Comparison of ENCODE assay signal across 10 cellular contexts in the genomic region with DNA sequence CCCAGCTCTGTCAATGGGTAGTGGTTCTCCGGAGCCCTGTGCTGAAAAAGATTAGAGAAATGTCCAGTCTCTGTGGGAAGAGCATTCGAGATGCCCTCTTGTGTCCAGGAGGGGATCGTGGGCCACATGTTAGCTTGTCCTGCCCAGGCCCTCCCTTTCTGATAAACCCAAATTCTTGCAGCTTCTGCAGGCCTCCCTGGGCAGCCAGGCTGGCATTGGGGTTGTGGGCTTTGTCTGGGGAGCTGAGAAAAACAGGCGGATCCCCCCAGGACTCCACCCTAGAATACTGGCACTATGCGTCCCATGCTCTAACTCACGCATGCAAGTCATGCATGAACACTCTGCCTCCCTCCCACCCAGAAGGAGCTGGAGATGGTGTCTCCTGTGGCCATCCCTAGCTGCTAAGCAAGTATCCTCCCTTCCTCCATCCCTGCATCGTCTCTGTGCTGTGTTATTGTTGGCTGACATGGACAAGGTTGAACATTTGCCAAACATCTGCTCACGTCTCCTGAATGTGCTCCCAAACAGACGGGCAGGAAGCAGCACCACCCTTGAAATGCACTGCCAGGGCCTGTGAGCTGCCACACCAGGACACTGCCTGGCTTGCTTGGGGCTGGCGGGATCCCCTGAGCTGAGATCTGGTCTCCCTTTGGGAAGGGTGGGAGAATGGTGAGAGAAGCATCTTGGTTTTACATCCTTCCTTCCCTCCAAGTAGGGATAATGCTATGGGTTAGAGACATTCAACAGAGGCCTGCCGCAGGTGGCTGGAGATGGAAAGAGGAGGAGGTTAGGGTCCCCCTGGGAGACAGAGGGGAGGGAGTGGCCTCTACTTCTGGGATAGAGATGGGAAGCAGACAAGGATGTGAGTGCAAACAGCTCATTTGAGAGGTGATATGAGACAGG. TPM values are rescaled to one million over a fixed set of nuclear protein-coding genes. Genes with fewer than 3 reads are reported as not detected.
DNase-seq lines count a peak whose midpoint lies in the region; ATAC-seq and TF ChIP-seq lines count a peak whose summit lies in the region.
"Had no signal": no experiment of that assay in that cellular context is flagged by ENCODE, and none has a peak within 500 bp of the region (broad histone marks: within the 10 kb centered on the region; RNA-seq: fewer than 3 reads in every experiment).

No MANE protein-coding gene starts in this region.

- H3K4me3 Mint-ChIP-seq in dendritic cell treated with granulocyte-macrophage colony-stimulating factor and Interleukin-4, amounts not matched to agents 40 ng/mL and 50 ng/mL, for 4 days = no peak overlapping the region
- H3K4me3 Mint-ChIP-seq in nephron progenitor cell = no peak overlapping the region

- ATAC-seq in left lobe of liver = no peak

- no peaks in the 10 kb centered on the region for H3K36me3 Mint-ChIP-seq in dendritic cell treated with granulocyte-macrophage colony-stimulating factor and Interleukin-4, amounts not matched to agents 40 ng/mL and 50 ng/mL, for 4 days (ENCODE audit: low read depth)
- H3K36me3 Mint-ChIP-seq in nephron progenitor cell (ENCODE audit: low read depth) = no peaks in the 10 kb centered on the region

- DNase-seq in COLO668 (lab: John Stamatoyannopoulos, UW; ENCODE audit: unreplicated experiment) (peak; percentile 13), NCI-H1694 (lab: John Stamatoyannopoulos, UW) (peak; percentile 89), nephron progenitor cell (no peak), left lobe of liver (ENCODE audit: low spot score) (no peak), SKM-1 (lab: John Stamatoyannopoulos, UW; ENCODE audit: unreplicated experiment) (no peak)
- DNase-seq in effector CD8-positive, alpha-beta T cell (lab: John Stamatoyannopoulos, UW) = no peak
- DNase-seq in stimulated activated CD8-positive, alpha-beta memory T cell treated with anti-CD3 and anti-CD28 coated beads, Interleukin-4, amount 100 ng/mL, for 48 hours = no peak
- DNase-seq: occipital lobe had no signal

- intact Hi-C loops in dendritic cell treated with granulocyte-macrophage colony-stimulating factor and Interleukin-4, amounts not matched to agents 40 ng/mL and 50 ng/mL, for 4 days (cut with micrococcal nuclease) = no loop called here

- peaks cover 27% of the 10 kb centered on the region for H3K4me1 Mint-ChIP-seq in dendritic cell treated with granulocyte-macrophage colony-stimulating factor and Interleukin-4, amounts not matched to agents 40 ng/mL and 50 ng/mL, for 4 days (ENCODE audit: low read depth)
- H3K4me1 Mint-ChIP-seq in nephron progenitor cell = peaks cover 10% of the 10 kb centered on the region

- peak overlapping the region; percentile 47 for H3K27ac Mint-ChIP-seq in dendritic cell treated with granulocyte-macrophage colony-stimulating factor and Interleukin-4, amounts not matched to agents 40 ng/mL and 50 ng/mL, for 4 days
- peak overlapping the region; percentile 46 for H3K27ac Mint-ChIP-seq in nephron progenitor cell

- no peaks in the 10 kb centered on the region for H3K9me3 Mint-ChIP-seq in dendritic cell treated with granulocyte-macrophage colony-stimulating factor and Interleukin-4, amounts not matched to agents 40 ng/mL and 50 ng/mL, for 4 days
- no peaks in the 10 kb centered on the region for H3K9me3 Mint-ChIP-seq in nephron progenitor cell

- H3K27me3 Mint-ChIP-seq in dendritic cell treated with granulocyte-macrophage colony-stimulating factor and Interleukin-4, amounts not matched to agents 40 ng/mL and 50 ng/mL, for 4 days = peaks cover 23% of the 10 kb centered on the region
- H3K27me3 Mint-ChIP-seq in nephron progenitor cell (ENCODE audit: low read depth, poor library complexity) = peaks cover 11% of the 10 kb centered on the region

- no peak for TF ChIP-seq CTCF in nephron progenitor cell (IDR thresholded peaks at IDR 0.05)

RNA-seq across cellular contexts. Expression of gene CFAP161, which starts 26.5 kb away (rescaled TPM):
- 0.25 TPM for total RNA-seq in left lobe of liver
- total RNA-seq: activated CD8-positive, alpha-beta memory T cell treated with anti-CD3 and anti-CD28 coated beads for 36 hours had no signal

RNA-seq across cellular contexts. Expression of gene IL16, which starts 36.1 kb away (rescaled TPM):
- total RNA-seq in left lobe of liver = 2.1 TPM

Comparison
In these comparisons a context has a peak if more than half of its experiments do, and no peak if none do; other contexts are left out.
1. DNase-seq: peak in COLO668 (single experiment) and NCI-H1694 (single experiment); none in nephron progenitor cell (single experiment), effector CD8-positive, alpha-beta T cell (single experiment), stimulated activated CD8-positive, alpha-beta memory T cell treated with anti-CD3 and anti-CD28 coated beads, Interleukin-4, amount 100 ng/mL, for 48 hours (single experiment), left lobe of liver (single experiment) and SKM-1 (single experiment).